8 cellular contexts compared by ENCODE assay signal in genomic region chr2:159015174-159015573, GRCh38.
"Had no signal": no experiment of that assay in that cellular context is flagged by ENCODE, and none has a peak within 500 bp of the region (broad histone marks: within the 10 kb centered on the region; RNA-seq: fewer than 3 reads in every experiment).

No MANE protein-coding gene starts in this region.

- FAIRE-seq: G401.6, GM12878, GM12891, GM12892, GM18507, GM19239 had no signal

- H3K4me3 ChIP-seq: GM12878 had no signal

- ATAC-seq: GM12878 had no signal

- DNase-seq: GDM1, GF-D8 had no signal
